Comparison of ENCODE assay signal across 8 cellular contexts in genomic region chr16:4261557-4262172, GRCh38. TPM values are rescaled to one million over a fixed set of nuclear protein-coding genes. Genes with fewer than 3 reads are reported as not detected.
DNase-seq lines count a peak whose midpoint lies in the region; ATAC-seq, FAIRE-seq and TF ChIP-seq lines count a peak whose summit lies in the region.

No MANE protein-coding gene starts in this region.

- no peak overlapping the region; the same call in 1 of the 2 replicates for H4K8ac ChIP-seq in H1 (ENCODE audit: extremely low read depth, insufficient read depth, low read length)

- no peak overlapping the region for H2BK120ac ChIP-seq in H1 (replicated peaks; ENCODE audit: low read depth, low read length)

- H2BK12ac ChIP-seq in H1 (ENCODE audit: low read depth, low read length) = no peak overlapping the region

- CTCF ChIA-PET in H1 (lab: Charles Lee; ENCODE audit: partially characterized antibody) = interaction anchor here (0.6 to 8.6 kb wide), 42 partner anchors 8 to 1367 kb away, joined by 3 to 132 read pairs (median 5); partner anchors contain the start of genes PAM16 and TFAP4

- no peak overlapping the region for H2BK5ac ChIP-seq in H1 (ENCODE audit: low read depth, low read length)

- TF ChIP-seq POLR2A in H1 (IDR thresholded peaks at IDR 0.05; ENCODE audit: control extremely low read depth in 1 of 2, low read depth in 2 of 2, low read length in 2 of 2) = no peak

- no peaks in the 10 kb centered on the region for H3K23me2 ChIP-seq in H1 (ENCODE audit: low read depth, low read length)

- peak; percentile 80 to 83 for TF ChIP-seq RAD21 in H1 (IDR thresholded peaks at IDR 0.05 in 1 of 2, conservative IDR thresholded peaks at IDR 0.05 in 1 of 2; ENCODE audit: low read depth in 2 of 2, low read length in 2 of 2)

- FAIRE-seq in H1 (lab: Jason Lieb, UNC) = no peak

- H4K5ac ChIP-seq in H1 (ENCODE audit: insufficient read length, low read depth, low read length) = no peak overlapping the region

- TF ChIP-seq CTCF in H1 (IDR thresholded peaks at IDR 0.05; ENCODE audit: control extremely low read depth in 1 of 3, insufficient read depth in 1 of 3, low read depth in 1 of 3, low read length in 3 of 3) (peak; percentile 86 to 98 (median 97)), parathyroid adenoma (IDR thresholded peaks at IDR 0.05) (peak; percentile 26)

- H3K4me2 ChIP-seq in H1 (ENCODE audit: insufficient read depth in 1 of 2, low read depth in 2 of 2, low read length in 2 of 2) (no peak overlapping the region), parathyroid adenoma (ENCODE audit: low read length) (no peak overlapping the region)

- H3K9me3 ChIP-seq in H1 (ENCODE audit: insufficient read depth in 2 of 2, low read depth in 1 of 2, low read length in 1 of 2) (no peaks in the 10 kb centered on the region), parathyroid adenoma (ENCODE audit: control insufficient read depth, low read length) (no peaks in the 10 kb centered on the region)

- no peak overlapping the region for H3K18ac ChIP-seq in H1 (ENCODE audit: extremely low read depth, low read length)

- no peak overlapping the region for H3K14ac ChIP-seq in H1 (ENCODE audit: insufficient read length)

- H3K79me1 ChIP-seq in H1 (ENCODE audit: low read depth, low read length) = peaks cover 8% of the 10 kb centered on the region; the same call in 1 of the 2 replicates

- H3K9ac ChIP-seq in H1 (replicated peaks in 1 of 4; ENCODE audit: extremely low read depth in 1 of 4, low read depth in 3 of 4, low read length in 3 of 4) (no peak overlapping the region), parathyroid adenoma (no peak overlapping the region)

- no peak overlapping the region for H3K4ac ChIP-seq in H1 (replicated peaks; ENCODE audit: insufficient read length, low read depth, low read length)

- DNase-seq in stimulated activated naive CD4-positive, alpha-beta T cell (lab: John Stamatoyannopoulos, UW) = peak in 5 of 6 experiments; percentile 6 to 28 (median 20)
- DNase-seq in stimulated activated naive CD4-positive, alpha-beta T cell treated with Interleukin-2 at 50 U/mL for 16 hours (lab: John Stamatoyannopoulos, UW) = no peak
- peak; percentile 67 for DNase-seq in activated CD4-positive, CD25-positive, alpha-beta regulatory T cell treated with anti-CD3 and anti-CD28 coated beads, Interleukin-2, amount 50 U/mL, for 72 hours
- peak in 1 of 2 experiments; percentile 95 for DNase-seq in H1 (ENCODE audit: low read depth in 1 of 2, low spot score in 2 of 2)

- no peak for TF ChIP-seq EP300 in H1 (IDR thresholded peaks at IDR 0.05; ENCODE audit: borderline replicate concordance in 1 of 2, low read depth in 2 of 2, low read length in 2 of 2)

- H3K4me3 ChIP-seq in H1 (ENCODE audit: extremely low read depth in 1 of 4, insufficient read depth in 2 of 4, low read depth in 3 of 4, low read length in 4 of 4) (no peak overlapping the region), parathyroid adenoma (ENCODE audit: low read depth, low read length) (no peak overlapping the region)

- peaks cover 7 to 34% (median 24%) of the 10 kb centered on the region in 4 experiments; a peak in 5 of 8 replicates for H3K36me3 ChIP-seq in H1 (ENCODE audit: control insufficient read depth in 2 of 4, insufficient read depth in 4 of 4, low read length in 3 of 4)
- no peaks in the 10 kb centered on the region for H3K36me3 ChIP-seq in parathyroid adenoma (ENCODE audit: control insufficient read depth, insufficient read depth, low read length)

- no peak overlapping the region for H3K23ac ChIP-seq in H1 (ENCODE audit: insufficient read length)

- H3K79me2 ChIP-seq in H1 (ENCODE audit: control insufficient read depth in 1 of 2, insufficient read depth in 2 of 2, low read length in 2 of 2) = peaks cover 4 to 47% of the 10 kb centered on the region in 2 experiments; a peak in 3 of 4 replicates
- no peaks in the 10 kb centered on the region for H3K79me2 ChIP-seq in parathyroid adenoma

- no peak overlapping the region for H3K56ac ChIP-seq in H1 (replicated peaks; ENCODE audit: insufficient read length, low read depth, low read length)

- H3K27ac ChIP-seq in H1 (ENCODE audit: low read depth, low read length) (no peak overlapping the region), parathyroid adenoma (no peak overlapping the region)

- POLR2A ChIA-PET in H1 (lab: Charles Lee; ENCODE audit: partially characterized antibody) = interaction anchor here (0.7 to 24.1 kb wide), 12 partner anchors 9 to 1242 kb away, joined by 3 to 403 read pairs (median 4); partner anchors contain the start of genes PAM16 and TFAP4

- ATAC-seq in HG03045 (IDR thresholded peaks at IDR 0.05; ENCODE audit: unreplicated experiment) = no peak
- ATAC-seq in GM21723 (IDR thresholded peaks at IDR 0.05; ENCODE audit: unreplicated experiment) = no peak
- no peak for ATAC-seq in HG02884 (IDR thresholded peaks at IDR 0.05; ENCODE audit: unreplicated experiment)

- H4K91ac ChIP-seq in H1 (replicated peaks; ENCODE audit: insufficient read length, low read length) = no peak overlapping the region

- no peak overlapping the region for H2BK20ac ChIP-seq in H1 (ENCODE audit: low read length)

- H4K20me1 ChIP-seq in H1 (replicated peaks in 1 of 2; ENCODE audit: control insufficient read depth in 1 of 2, insufficient read depth in 2 of 2, low read length in 2 of 2) = peaks cover 24 to 28% of the 10 kb centered on the region in 2 experiments

- peaks cover 0 to 11% (median 8%) of the 10 kb centered on the region in 4 experiments; a peak in 5 of 7 replicates for H3K4me1 ChIP-seq in H1 (replicated peaks in 1 of 4; ENCODE audit: control insufficient read depth in 3 of 4, insufficient read depth in 4 of 4, low read length in 3 of 4)
- H3K4me1 ChIP-seq in parathyroid adenoma = no peaks in the 10 kb centered on the region

- H3K27me3 ChIP-seq in H1 (replicated peaks in 1 of 4; ENCODE audit: control insufficient read depth in 3 of 4, extremely low read depth in 1 of 4, insufficient read depth in 3 of 4, low read length in 3 of 4) (no peaks in the 10 kb centered on the region), parathyroid adenoma (ENCODE audit: control insufficient read depth, insufficient read depth, low read length) (no peaks in the 10 kb centered on the region)

- WGBS in H1 (ENCODE audit: extremely low coverage in 1 of 2, insufficient coverage in 1 of 2, insufficient read length in 1 of 2, insufficient replicate concordance in 2 of 2, low coverage in 1 of 2, low lambda C conversion rate in 2 of 2, missing lambda C conversion rate in 1 of 2), 2 experiments = 56% methylated on average over 32 of the region's 35 CpGs; no CpG with 5 or more reads in 1 of the 2 experiments

- H2AK5ac ChIP-seq in H1 (ENCODE audit: low read depth, low read length) = no peak overlapping the region

- no peak overlapping the region for H2AFZ ChIP-seq in H1 (ENCODE audit: low read length)
- no peak overlapping the region for H2AFZ ChIP-seq in parathyroid adenoma

- no peak overlapping the region for H2BK15ac ChIP-seq in H1 (ENCODE audit: low read length)

TF ChIP-seq in H1, 55 proteins besides CTCF, POLR2A, EP300 and RAD21 (continues in another document):
- no peak for TF ChIP-seq SUZ12 (IDR thresholded peaks at IDR 0.05; ENCODE audit: low read length)
- no peak for TF ChIP-seq NANOG (IDR thresholded peaks at IDR 0.05; ENCODE audit: insufficient read depth, low read depth, low read length, poor library complexity, severe bottlenecking)
- TF ChIP-seq TEAD4 (IDR thresholded peaks at IDR 0.05; ENCODE audit: low read depth, low read length) = 0 out of 2 replicates have a peak, but pooled peaks have one; percentile 17
- no peak for TF ChIP-seq KDM1A (IDR thresholded peaks at IDR 0.05; ENCODE audit: borderline replicate concordance, low read length)
- TF ChIP-seq GABPA (IDR thresholded peaks at IDR 0.05; ENCODE audit: borderline replicate concordance, insufficient read depth, low read length) = peak; percentile 12; the same call in 1 of the 2 replicates
- no peak for TF ChIP-seq RBBP5 (IDR thresholded peaks at IDR 0.05; ENCODE audit: borderline replicate concordance, low read depth, low read length)
- no peak for TF ChIP-seq SIX5 (IDR thresholded peaks at IDR 0.05; ENCODE audit: low read depth, low read length)

RNA-seq across cellular contexts. Expression of gene TFAP4, which starts 11.2 kb away (rescaled TPM):
- 41.0 and 41.6 TPM in 2 replicates for total RNA-seq in H1 (2021; fragmentation: NEBNext Ultra II Directional; extraction: Animal tissue kit (Norgen Biotek cat#: 25700))
- 16.1 and 21.3 TPM in 2 replicates for polyA plus RNA-seq in H1 (2011; rRNA removed)
- 20.1 TPM for polyA plus RNA-seq in H1 (2011; cell fraction: cytosol; rRNA removed)
- 40.5 TPM for polyA plus RNA-seq in H1 (2011; cell fraction: nucleus; rRNA removed)
- 20.6 to 34.7 TPM (median 28.3 TPM) in 4 replicates for polyA plus RNA-seq in H1 (2012, experiment 1 of 2)
- polyA plus RNA-seq in H1 (2012, experiment 2 of 2) = 17.6 TPM
- 18.0 TPM for polyA plus RNA-seq in H1 (2013, experiment 1 of 2)
- 18.0 TPM for polyA plus RNA-seq in H1 (2013, experiment 2 of 2)
- polyA minus RNA-seq in H1 (2011; rRNA and poly(A)+ RNA removed) = 29.6 and 44.4 TPM in 2 replicates
- 36.2 TPM for polyA minus RNA-seq in H1 (2011; cell fraction: cytosol; rRNA and poly(A)+ RNA removed)
- polyA minus RNA-seq in H1 (2011; cell fraction: nucleus; rRNA and poly(A)+ RNA removed) = 30.1 TPM

RNA-seq across cellular contexts. Expression of gene SRL, which starts 19.8 kb away (rescaled TPM):
- total RNA-seq in H1 (2021; fragmentation: NEBNext Ultra II Directional; extraction: Animal tissue kit (Norgen Biotek cat#: 25700)) = 0.08 TPM in 1 of 2 replicates, not detected in the other
- 0.05 and 0.09 TPM in 2 replicates for polyA plus RNA-seq in H1 (2011; rRNA removed)
- polyA plus RNA-seq in H1 (2011; cell fraction: cytosol; rRNA removed) = 0.04 TPM
- 0.09 TPM for polyA plus RNA-seq in H1 (2011; cell fraction: nucleus; rRNA removed)
- polyA plus RNA-seq in H1 (2012, experiment 1 of 2) = 0.06 to 0.09 TPM (median 0.08 TPM) in 4 replicates
- not detected for polyA plus RNA-seq in H1 (2012, experiment 2 of 2)
- polyA plus RNA-seq in H1 (2013, experiment 1 of 2) = 0.04 TPM
- 0.07 TPM for polyA plus RNA-seq in H1 (2013, experiment 2 of 2)
- polyA minus RNA-seq in H1 (2011; rRNA and poly(A)+ RNA removed) = 0.05 TPM in 1 of 2 replicates, not detected in the other
- not detected for polyA minus RNA-seq in H1 (2011; cell fraction: cytosol; rRNA and poly(A)+ RNA removed)
- not detected for polyA minus RNA-seq in H1 (2011; cell fraction: nucleus; rRNA and poly(A)+ RNA removed)

RNA-seq across cellular contexts. Expression of gene GLIS2, which starts 54.2 kb away (rescaled TPM):
- 17.4 and 18.6 TPM in 2 replicates for total RNA-seq in H1 (2021; fragmentation: NEBNext Ultra II Directional; extraction: Animal tissue kit (Norgen Biotek cat#: 25700))
- 4.3 and 7.6 TPM in 2 replicates for polyA plus RNA-seq in H1 (2011; rRNA removed)
- polyA plus RNA-seq in H1 (2011; cell fraction: cytosol; rRNA removed) = 2.7 TPM
- 8.4 TPM for polyA plus RNA-seq in H1 (2011; cell fraction: nucleus; rRNA removed)
- polyA plus RNA-seq in H1 (2012, experiment 1 of 2) = 8.3 to 13.8 TPM (median 12.3 TPM) in 4 replicates
- polyA plus RNA-seq in H1 (2012, experiment 2 of 2) = 11.8 TPM
- 9.4 TPM for polyA plus RNA-seq in H1 (2013, experiment 1 of 2)
- 9.5 TPM for polyA plus RNA-seq in H1 (2013, experiment 2 of 2)
- 2.0 and 3.2 TPM in 2 replicates for polyA minus RNA-seq in H1 (2011; rRNA and poly(A)+ RNA removed)
- polyA minus RNA-seq in H1 (2011; cell fraction: cytosol; rRNA and poly(A)+ RNA removed) = 7.0 TPM
- polyA minus RNA-seq in H1 (2011; cell fraction: nucleus; rRNA and poly(A)+ RNA removed) = 5.7 TPM
